23 cellular contexts compared by ENCODE assay signal in genomic region chr1:163799190-163799805, GRCh38.
"Had no signal": no experiment of that assay in that cellular context is flagged by ENCODE, and none has a peak within 500 bp of the region (broad histone marks: within the 10 kb centered on the region; RNA-seq: fewer than 3 reads in every experiment).

No MANE protein-coding gene starts in this region.

- H3K4me1 ChIP-seq: heart right ventricle, parathyroid adenoma, psoas muscle, tibial nerve had no signal

- FAIRE-seq: colon, endometrium, TTC549 had no signal

- H3K9me3 ChIP-seq: esophagus squamous epithelium, heart right ventricle, psoas muscle, tibial nerve had no signal

- H3K27me3 ChIP-seq: esophagus squamous epithelium, heart right ventricle, tibial nerve had no signal

- ATAC-seq: heart right ventricle; naive thymus-derived CD4-positive, alpha-beta T cell; psoas muscle had no signal

- H3K4me3 ChIP-seq: esophagus squamous epithelium, heart right ventricle, psoas muscle, tibial nerve had no signal

- H3K27ac ChIP-seq: epithelial cell of prostate, esophagus squamous epithelium, heart right ventricle, parathyroid adenoma, psoas muscle, tibial nerve, VCaP had no signal

- H3K9ac ChIP-seq: parathyroid adenoma had no signal

- H3K79me2 ChIP-seq: parathyroid adenoma had no signal

- H3K36me3 ChIP-seq: esophagus squamous epithelium, heart right ventricle, tibial nerve had no signal

- DNase-seq: activated CD4-positive, alpha-beta T cell treated with anti-CD3 and anti-CD28 coated beads for 4 hours; activated CD4-positive, alpha-beta T cell treated with anti-CD3 and anti-CD28 coated beads, Interleukin-2, amount 50 U/mL, for 48 hours; activated CD8-positive, alpha-beta memory T cell treated with anti-CD3 and anti-CD28 coated beads for 24 hours; activated effector memory CD4-positive, alpha-beta T cell treated with Interleukin-2 at 50 U/mL for 16 hours; activated naive CD4-positive, alpha-beta T cell treated with Interleukin-2 at 50 U/mL for 16 hours; anterior cingulate cortex; dermis blood vessel endothelial cell; effector CD8-positive, alpha-beta T cell; esophagus squamous epithelium; foreskin melanocyte; heart right ventricle; midbrain; naive thymus-derived CD4-positive, alpha-beta T cell; nucleus accumbens; psoas muscle; stimulated activated naive CD4-positive, alpha-beta T cell treated with Interleukin-2 at 50 U/mL for 16 hours had no signal

- H2AFZ ChIP-seq: parathyroid adenoma had no signal
